9 cellular contexts compared by ENCODE assay signal in genomic region chr1:9198538-9199361, GRCh38. TPM values are rescaled to one million over a fixed set of nuclear protein-coding genes. Genes with fewer than 3 reads are reported as not detected.
DNase-seq lines count a peak whose midpoint lies in the region; ATAC-seq lines count a peak whose summit lies in the region.
"Had no signal": no experiment of that assay in that cellular context is flagged by ENCODE, and none has a peak within 500 bp of the region (broad histone marks: within the 10 kb centered on the region; RNA-seq: fewer than 3 reads in every experiment).

No MANE protein-coding gene starts in this region.

- DNase-seq in DMS53 (lab: John Stamatoyannopoulos, UW) (peak; percentile 50), DMS53 treated with DMSO at 0.1 percent for 48 hours (lab: John Stamatoyannopoulos, UW; ENCODE audit: unreplicated experiment) (no peak), SK-N-DZ (ENCODE audit: low spot score) (peak; percentile 8), right cardiac atrium (peak in 2 of 3 donors; percentile 43 to 69), immature natural killer cell (no peak)
- DNase-seq in stimulated activated CD8-positive, alpha-beta memory T cell treated with anti-CD3 and anti-CD28 coated beads, Interleukin-4, amount 100 ng/mL, for 48 hours: peak; percentile 67
- DNase-seq in T-helper 2 cell treated with Interferon-gamma antibody and Interleukin-4, amounts not matched to agents 5 μg/mL and 100 μg/mL, for 36 hours (ENCODE audit: low spot score): no peak

- ATAC-seq in right cardiac atrium (peak in 1 of 2 donors; percentile 16), HG02798 (IDR thresholded peaks at IDR 0.05; ENCODE audit: poor library complexity, unreplicated experiment) (no peak)
- ATAC-seq: A549 had no signal

- H3K4me3 Mint-ChIP-seq in T-helper 2 cell treated with Interferon-gamma antibody and Interleukin-4, amounts not matched to agents 5 μg/mL and 100 μg/mL, for 36 hours: no peak overlapping the region
- no peak overlapping the region for H3K4me3 Mint-ChIP-seq in immature natural killer cell

- no peaks in the 10 kb centered on the region for H3K9me3 ChIP-seq in right cardiac atrium (ENCODE audit: control insufficient read depth, low read length)
- H3K9me3 ChIP-seq: A549 had no signal

- H3K27me3 ChIP-seq in right cardiac atrium (ENCODE audit: control insufficient read depth, insufficient read depth): no peaks in the 10 kb centered on the region

- peaks cover 59% of the 10 kb centered on the region for H3K27me3 Mint-ChIP-seq in T-helper 2 cell treated with Interferon-gamma antibody and Interleukin-4, amounts not matched to agents 5 μg/mL and 100 μg/mL, for 36 hours (ENCODE audit: low read depth)
- H3K27me3 Mint-ChIP-seq in immature natural killer cell (ENCODE audit: low read depth in 3 of 3): peaks cover 7 to 29% (median 18%) of the 10 kb centered on the region in 3 donors

- H3K4me1 ChIP-seq in right cardiac atrium (ENCODE audit: control insufficient read depth, insufficient read depth, low read length): peaks cover 3% of the 10 kb centered on the region

- H3K36me3 Mint-ChIP-seq in T-helper 2 cell treated with Interferon-gamma antibody and Interleukin-4, amounts not matched to agents 5 μg/mL and 100 μg/mL, for 36 hours (ENCODE audit: low read depth): no peaks in the 10 kb centered on the region
- H3K36me3 Mint-ChIP-seq in immature natural killer cell: no peaks in the 10 kb centered on the region

- intact Hi-C loops in right cardiac atrium (cut with DNase I): loop anchor here (5.0 to 10.0 kb wide), 3 partner anchors 51 to 86 kb away; no protein-coding TSS in a partner anchor

- no peak overlapping the region for H3K27ac Mint-ChIP-seq in T-helper 2 cell treated with Interferon-gamma antibody and Interleukin-4, amounts not matched to agents 5 μg/mL and 100 μg/mL, for 36 hours
- H3K27ac Mint-ChIP-seq in immature natural killer cell: no peak overlapping the region

- 17% methylated on average over 54 of the region's 54 CpGs for WGBS in right cardiac atrium

- no peaks in the 10 kb centered on the region for H3K9me3 Mint-ChIP-seq in T-helper 2 cell treated with Interferon-gamma antibody and Interleukin-4, amounts not matched to agents 5 μg/mL and 100 μg/mL, for 36 hours
- H3K9me3 Mint-ChIP-seq in immature natural killer cell: no peaks in the 10 kb centered on the region

- H3K4me1 Mint-ChIP-seq in T-helper 2 cell treated with Interferon-gamma antibody and Interleukin-4, amounts not matched to agents 5 μg/mL and 100 μg/mL, for 36 hours (ENCODE audit: low read depth): peaks cover 31% of the 10 kb centered on the region
- H3K4me1 Mint-ChIP-seq in immature natural killer cell: peaks cover 9 to 28% of the 10 kb centered on the region in 2 donors

- H3K27ac ChIP-seq in right cardiac atrium (ENCODE audit: low read length): no peak overlapping the region
- H3K27ac ChIP-seq: A549 had no signal

- peak overlapping the region; percentile 9 for H3K4me3 ChIP-seq in right cardiac atrium (ENCODE audit: low read length)
- H3K4me3 ChIP-seq: A549 had no signal

RNA-seq across cellular contexts. Expression of gene H6PD, which starts 35.8 kb away (rescaled TPM):
- 1.6 and 1.9 TPM in 2 replicates for polyA plus RNA-seq in SK-N-DZ (2014; cell fraction: cytosol; rRNA removed)
- polyA plus RNA-seq in SK-N-DZ (2014; cell fraction: nucleus; rRNA removed): 1.6 and 2.0 TPM in 2 replicates
- total RNA-seq in right cardiac atrium: 10 to 100 TPM; 29.8 to 39.8 (median 34.9) TPM
- polyA plus RNA-seq in right cardiac atrium: 27.0 TPM
- 10 to 100 TPM in 1 of 3 donors, 1 to 10 TPM in 2; 6.2 to 15.4 (median 9.0) TPM for polyA plus RNA-seq in immature natural killer cell

Comparison
In these comparisons a context has a peak if more than half of its experiments do, and no peak if none do; other contexts are left out.
1. DNase-seq: peak in DMS53 (single experiment), SK-N-DZ (single experiment), right cardiac atrium (2 of 3) and stimulated activated CD8-positive, alpha-beta memory T cell treated with anti-CD3 and anti-CD28 coated beads, Interleukin-4, amount 100 ng/mL, for 48 hours (single experiment); none in DMS53 treated with DMSO at 0.1 percent for 48 hours (single experiment), T-helper 2 cell treated with Interferon-gamma antibody and Interleukin-4, amounts not matched to agents 5 μg/mL and 100 μg/mL, for 36 hours (single experiment) and immature natural killer cell (0 of 3).